8 cellular contexts compared by ENCODE assay signal in genomic region chr7:47978790-47979144, GRCh38. TPM values are rescaled to one million over a fixed set of nuclear protein-coding genes. Genes with fewer than 3 reads are reported as not detected.
DNase-seq lines count a peak whose midpoint lies in the region; ATAC-seq and TF ChIP-seq lines count a peak whose summit lies in the region.

No MANE protein-coding gene starts in this region.

- H3K4me1 Mint-ChIP-seq in T-helper 1 cell treated with Interleukin-12 subunit alpha and Interleukin-12 subunit beta and Interleukin-4 antibody, amounts not matched to agents 30 μg/mL and 1 μg/mL, for 36 hours (ENCODE audit: low read depth): peaks cover 22% of the 10 kb centered on the region

- peaks cover 6 to 9% of the 10 kb centered on the region in 2 donors for H3K4me1 ChIP-seq in adrenal gland (replicated peaks in 1 of 2)
- peaks cover 0 to 25% of the 10 kb centered on the region in 2 donors for H3K4me1 ChIP-seq in left lung
- H3K4me1 ChIP-seq in testis: peaks cover 10% of the 10 kb centered on the region

- H3K27me3 ChIP-seq in adrenal gland (no peaks in the 10 kb centered on the region), left lung (no peaks in the 10 kb centered on the region), testis (no peaks in the 10 kb centered on the region)

- H3K4me3 Mint-ChIP-seq in T-helper 1 cell treated with Interleukin-12 subunit alpha and Interleukin-12 subunit beta and Interleukin-4 antibody, amounts not matched to agents 30 μg/mL and 1 μg/mL, for 36 hours: peak overlapping the region; percentile 91

- H3K36me3 ChIP-seq in adrenal gland (replicated peaks in 1 of 2) (peaks cover 0 to 45% of the 10 kb centered on the region in 2 donors), left lung (peaks cover 4 to 46% of the 10 kb centered on the region in 2 donors), testis (ENCODE audit: low read depth, missing control alignments) (peaks cover 4% of the 10 kb centered on the region)

- H3K9me3 ChIP-seq in adrenal gland (replicated peaks in 1 of 3): no peaks in the 10 kb centered on the region
- H3K9me3 ChIP-seq in left lung: no peaks in the 10 kb centered on the region
- no peaks in the 10 kb centered on the region for H3K9me3 ChIP-seq in testis

- H3K9me3 Mint-ChIP-seq in T-helper 1 cell treated with Interleukin-12 subunit alpha and Interleukin-12 subunit beta and Interleukin-4 antibody, amounts not matched to agents 30 μg/mL and 1 μg/mL, for 36 hours: no peaks in the 10 kb centered on the region

- DNase-seq in T-helper 1 cell (no peak), adrenal gland (no peak), left lung (no peak), testis (no peak), NCI-H1092 treated with DMSO at 0.1 percent for 48 hours (lab: John Stamatoyannopoulos, UW) (no peak)

- no peaks in the 10 kb centered on the region for H3K27me3 Mint-ChIP-seq in T-helper 1 cell treated with Interleukin-12 subunit alpha and Interleukin-12 subunit beta and Interleukin-4 antibody, amounts not matched to agents 30 μg/mL and 1 μg/mL, for 36 hours (ENCODE audit: low read depth)

- intact Hi-C loops in adrenal gland (cut with DNase I): no loop called here
- intact Hi-C loops in left lung (cut with DNase I): no loop called here
- intact Hi-C loops in testis (cut with DNase I; ENCODE audit: low total_unique reads): no loop called here

- WGBS in adrenal gland, 4 donors: 7 to 16% (median 14%) methylated on average over 3 to 4 of the region's 4 CpGs
- 2% methylated on average over 4 of the region's 4 CpGs for WGBS in testis, 2 donors

- TF ChIP-seq POLR2A in adrenal gland (IDR thresholded peaks at IDR 0.05) (no peak), testis (IDR thresholded peaks at IDR 0.05) (no peak)

- ATAC-seq in left lung: no peak
- ATAC-seq in HG03342 (IDR thresholded peaks at IDR 0.05; ENCODE audit: unreplicated experiment): no peak
- no peak for ATAC-seq in esophagus mucosa

- H3K4me3 ChIP-seq in adrenal gland: peak overlapping the region in 3 of 4 donors; percentile 7 to 78 (median 77)
- H3K4me3 ChIP-seq in left lung: peak overlapping the region; percentile 50 to 53
- peak overlapping the region; percentile 78 to 88 for H3K4me3 ChIP-seq in testis

- H3K27ac ChIP-seq in adrenal gland (peak overlapping the region in 4 of 5 donors; percentile 77 to 95 (median 82)), left lung (peak overlapping the region; percentile 65 to 91), testis (peak overlapping the region; percentile 75 to 85)

- H3K36me3 Mint-ChIP-seq in T-helper 1 cell treated with Interleukin-12 subunit alpha and Interleukin-12 subunit beta and Interleukin-4 antibody, amounts not matched to agents 30 μg/mL and 1 μg/mL, for 36 hours (ENCODE audit: low read depth): peaks cover 33% of the 10 kb centered on the region

- peak overlapping the region; percentile 95 for H3K27ac Mint-ChIP-seq in T-helper 1 cell treated with Interleukin-12 subunit alpha and Interleukin-12 subunit beta and Interleukin-4 antibody, amounts not matched to agents 30 μg/mL and 1 μg/mL, for 36 hours

- no peak for TF ChIP-seq CTCF in adrenal gland (IDR thresholded peaks at IDR 0.05)
- TF ChIP-seq CTCF in left lung (IDR thresholded peaks at IDR 0.05): no peak
- TF ChIP-seq CTCF in testis (IDR thresholded peaks at IDR 0.05): no peak

RNA-seq across cellular contexts. Expression of gene HUS1, which starts 0.6 kb away (rescaled TPM):
- total RNA-seq in adrenal gland: 10 to 100 TPM; 18.0 to 38.0 (median 35.6) TPM
- polyA plus RNA-seq in adrenal gland: 10 to 100 TPM in 1 of 3 donors, 1 to 10 TPM in 2; 8.3 to 45.1 (median 8.9) TPM
- total RNA-seq in left lung: 10 to 100 TPM; 36.7 to 38.7 TPM
- 10 to 100 TPM; 39.4 to 40.3 TPM for total RNA-seq in testis
- polyA plus RNA-seq in testis (ENCODE audit: insufficient read depth, low read depth, low replicate concordance): 18.4 TPM
- total RNA-seq in esophagus mucosa: 20.0 TPM

RNA-seq across cellular contexts. Expression of gene PKD1L1, which starts 30.5 kb away (rescaled TPM):
- total RNA-seq in adrenal gland: under 1 TPM in 7 of 8 donors, not detected in 1; 0.11 to 0.71 (median 0.17) TPM
- 1 to 10 TPM in 1 of 3 donors, under 1 TPM in 2; 0.13 to 1.0 (median 0.56) TPM for polyA plus RNA-seq in adrenal gland
- total RNA-seq in left lung: under 1 TPM; 0.52 to 0.67 TPM
- total RNA-seq in testis: 1 to 10 TPM; 4.0 to 4.8 TPM
- 4.2 TPM for polyA plus RNA-seq in testis (ENCODE audit: insufficient read depth, low read depth, low replicate concordance)
- total RNA-seq in esophagus mucosa: 0.36 TPM

RNA-seq across cellular contexts. Expression of gene SUN3, which starts 50.1 kb away (rescaled TPM):
- total RNA-seq in adrenal gland (not detected), left lung (not detected), testis (10 to 100 TPM; 12.8 to 29.1 TPM), esophagus mucosa (not detected)
- polyA plus RNA-seq in adrenal gland (1 to 10 TPM in 1 of 3 donors, under 1 TPM in 1, not detected in 1; 0.20 to 1.0 TPM), testis (ENCODE audit: insufficient read depth, low read depth, low replicate concordance) (64.5 TPM)

RNA-seq across cellular contexts. Expression of gene C7orf57, which starts 56.6 kb away (rescaled TPM):
- total RNA-seq in adrenal gland (1 to 10 TPM in 1 of 8 donors, not detected in 7; 1.7 TPM), left lung (1 to 10 TPM in 1 of 2 donors, not detected in 1; 1.6 TPM), testis (10 to 100 TPM in 1 of 2 donors, 1 to 10 TPM in 1; 2.8 to 12.3 TPM), esophagus mucosa (1.00 TPM)
- polyA plus RNA-seq in adrenal gland (not detected), testis (ENCODE audit: insufficient read depth, low read depth, low replicate concordance) (7.8 TPM)

Comparison
In these comparisons a context has a peak if more than half of its experiments do, and no peak if none do; other contexts are left out.
1. RNA of gene SUN3, which starts 50.1 kb away (total RNA-seq): 12.8 to 29.1 TPM in testis; not detected in esophagus mucosa (single experiment), not detected in adrenal gland and not detected in left lung; every median in the first group is over 10 times any median in the second.
2. Peak in every context shown above with its lines, with median percentiles within 50 percentile points of each other: H3K27ac ChIP-seq and H3K4me3 ChIP-seq.